In the genomic region with DNA sequence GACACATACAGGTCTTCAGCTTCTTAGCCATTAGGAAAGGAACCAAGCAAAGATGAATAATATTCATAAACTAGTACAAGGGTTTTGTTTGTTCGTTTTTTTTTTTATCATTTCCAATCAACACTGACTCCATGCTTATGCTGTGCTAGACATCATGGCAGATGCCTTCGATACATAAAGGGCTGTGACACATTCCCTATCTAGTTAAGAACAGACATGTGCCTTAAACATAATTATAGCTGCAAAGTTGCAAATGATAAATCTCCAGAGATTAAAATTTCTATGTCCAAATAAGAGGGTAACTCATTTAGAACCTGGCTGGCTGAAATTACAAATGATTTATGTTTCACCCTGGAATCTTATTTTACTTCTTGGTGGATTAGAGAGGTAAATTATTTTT, we compare ENCODE assay signal across 23 cellular contexts.
"Had no signal": no experiment of that assay in that cellular context is flagged by ENCODE, and none has a peak within 500 bp of the region (broad histone marks: within the 10 kb centered on the region; RNA-seq: fewer than 3 reads in every experiment).

No MANE protein-coding gene starts in this region.

- H3K9me3 ChIP-seq: SK-N-SH had no signal

- H3K4me2 ChIP-seq: PC-9 had no signal

- DNase-seq: activated CD4-positive, alpha-beta T cell treated with anti-CD3 and anti-CD28 coated beads for 36 hours; activated CD4-positive, alpha-beta T cell treated with anti-CD3 and anti-CD28 coated beads, Interleukin-2, amount 10 ng/mL, durations not matched to agents 7 days and 5 days; activated CD4-positive, alpha-beta T cell treated with anti-CD3 and anti-CD28 coated beads, Interleukin-2, amount 50 U/mL, for 48 hours; activated CD8-positive, alpha-beta memory T cell treated with anti-CD3 and anti-CD28 coated beads, Interleukin-2, amount 50 U/mL, for 4 hours; activated CD8-positive, alpha-beta T cell treated with anti-CD3 and anti-CD28 coated beads, Interleukin-2, amount 10 ng/mL, durations not matched to agents 7 days and 5 days; activated effector memory CD4-positive, alpha-beta T cell treated with Interleukin-2 at 50 U/mL for 16 hours; activated naive CD4-positive, alpha-beta T cell treated with anti-CD3 and anti-CD28 coated beads, Interleukin-2, amount 10 ng/mL, durations not matched to agents 7 days and 5 days; activated naive CD8-positive, alpha-beta T cell treated with anti-CD3 and anti-CD28 coated beads, Interleukin-2, amount 50 U/mL, for 24 hours; activated T-cell treated with anti-CD3 and anti-CD28 coated beads for 4 hours; activated T-cell treated with anti-CD3 and anti-CD28 coated beads, Interleukin-2, amount 50 U/mL, for 4 hours; anterior cingulate cortex; central memory CD4-positive, alpha-beta T cell; NCI-H1105; NCI-H1417 treated with DMSO at 0.1 percent for 48 hours; NCI-H187 treated with DMSO at 0.1 percent for 48 hours; NCI-H2081 treated with DMSO at 0.1 percent for 48 hours; NCI-H226; NCI-H524 treated with DMSO at 0.1 percent for 48 hours; NCI-H748 treated with DMSO at 0.1 percent for 48 hours; NK-92 treated with Interleukin-12 subunit alpha and Interleukin-12 subunit beta, amount 100 ng/mL, for 24 hours; PC-9; Right ventricle myocardium superior; SK-N-SH had no signal

- H3K4me3 ChIP-seq: PC-9 had no signal

- H3K9ac ChIP-seq: SK-N-SH had no signal
